18 cellular contexts compared by ENCODE assay signal in genomic region chr18:71075147-71075546, GRCh38.
DNase-seq lines count a peak whose midpoint lies in the region; ATAC-seq, FAIRE-seq and TF ChIP-seq lines count a peak whose summit lies in the region.
"Had no signal": no experiment of that assay in that cellular context is flagged by ENCODE, and none has a peak within 500 bp of the region (broad histone marks: within the 10 kb centered on the region; RNA-seq: fewer than 3 reads in every experiment).

No MANE protein-coding gene starts in this region.

- no peaks in the 10 kb centered on the region for H3K9me3 ChIP-seq in HepG2 (ENCODE audit: low read length)
- H3K9me3 ChIP-seq in right lobe of liver: no peaks in the 10 kb centered on the region
- H3K9me3 ChIP-seq in OCI-LY1 (ENCODE audit: low read length): no peaks in the 10 kb centered on the region
- H3K9me3 ChIP-seq in GM12878 (replicated peaks; ENCODE audit: control insufficient read depth, insufficient read depth, low read length): no peaks in the 10 kb centered on the region
- H3K9me3 ChIP-seq: BLaER1, HAP-1 had no signal

- TF ChIP-seq POLR2A in HepG2 (IDR thresholded peaks at IDR 0.05; ENCODE audit: insufficient read depth in 1 of 2, low read depth in 2 of 2, low read length in 2 of 2) (no peak), right lobe of liver (IDR thresholded peaks at IDR 0.05) (no peak), GM12878 (IDR thresholded peaks at IDR 0.05; ENCODE audit: low read depth, low read length) (no peak)

- POLR2A ChIA-PET in HepG2 (lab: Yijun Ruan, JAX): no interaction called here
- POLR2A ChIA-PET in GM12878 (lab: Charles Lee): no interaction called here

- TF ChIP-seq EP300 in HepG2 (IDR thresholded peaks at IDR 0.05; ENCODE audit: low read depth in 2 of 2, low read length in 2 of 2): no peak
- TF ChIP-seq EP300 in HepG2 (CRISPR knock-in tag; IDR thresholded peaks at IDR 0.05; ENCODE audit: borderline replicate concordance): no peak
- TF ChIP-seq EP300 in GM12878 (IDR thresholded peaks at IDR 0.05; ENCODE audit: borderline replicate concordance in 1 of 2, control insufficient read depth in 1 of 2, low read depth in 2 of 2, low read length in 2 of 2): no peak

- H3K79me2 ChIP-seq in HepG2 (ENCODE audit: insufficient read depth, low read length): no peaks in the 10 kb centered on the region
- H3K79me2 ChIP-seq in OCI-LY1 (ENCODE audit: insufficient read depth, low read length): no peaks in the 10 kb centered on the region
- no peaks in the 10 kb centered on the region for H3K79me2 ChIP-seq in GM12878 (ENCODE audit: control insufficient read depth, insufficient read depth, low read length)

- H3K27ac ChIP-seq in HepG2 (ENCODE audit: extremely low read length, insufficient read depth, low read length) (no peak overlapping the region), right lobe of liver (no peak overlapping the region), OCI-LY1 (ENCODE audit: low read depth, low read length, poor library complexity, severe bottlenecking) (no peak overlapping the region), GM12878 (ENCODE audit: control insufficient read depth, insufficient read depth) (no peak overlapping the region)
- H3K27ac ChIP-seq: BLaER1 had no signal

- H4K20me1 ChIP-seq in HepG2 (ENCODE audit: insufficient read depth, low read length) (no peaks in the 10 kb centered on the region), OCI-LY1 (ENCODE audit: insufficient read depth, low read length) (no peaks in the 10 kb centered on the region), GM12878 (ENCODE audit: control insufficient read depth, insufficient read depth) (no peaks in the 10 kb centered on the region)
- H4K20me1 ChIP-seq: BLaER1 had no signal

- BruUV-seq in HepG2 (replicated peaks; lab: Mats Ljungman, UMichigan) (no TSS peak), GM12878 (replicated peaks; lab: Mats Ljungman, UMichigan) (no TSS peak)

- in situ Hi-C loops in HepG2 (cut with HindIII; ENCODE audit: extremely low pct_ligation_motif_present, low pct_unique_long_range_greater_than_20kb): no loop called here
- in situ Hi-C loops in GM12878 (cut with MboI): no loop called here

- H3K36me3 ChIP-seq in HepG2 (replicated peaks in 1 of 2; ENCODE audit: control insufficient read depth in 1 of 2, insufficient read depth in 2 of 2, low read length in 2 of 2) (no peaks in the 10 kb centered on the region), right lobe of liver (no peaks in the 10 kb centered on the region), OCI-LY1 (ENCODE audit: insufficient read depth, low read length) (no peaks in the 10 kb centered on the region), GM12878 (ENCODE audit: control insufficient read depth in 2 of 2, insufficient read depth in 2 of 2, low read length in 1 of 2) (no peaks in the 10 kb centered on the region)
- H3K36me3 ChIP-seq: BLaER1, HAP-1 had no signal

- CTCF ChIA-PET in HepG2 (lab: Yijun Ruan, JAX; ENCODE audit: low intra/inter-chr PET ratio, low total read pairs) (no interaction called here), GM12878 (lab: Yijun Ruan, JAX) (no interaction called here)

- FAIRE-seq in HepG2 (lab: Jason Lieb, UNC) (no peak), GM12878 (lab: Jason Lieb, UNC) (no peak)

- H3K4me3 ChIP-seq in HepG2 (replicated peaks in 1 of 3; ENCODE audit: insufficient read depth in 1 of 3, low read depth in 2 of 3, low read length in 3 of 3): no peak overlapping the region
- no peak overlapping the region for H3K4me3 ChIP-seq in right lobe of liver
- H3K4me3 ChIP-seq in OCI-LY1 (ENCODE audit: low read depth, low read length, poor library complexity, severe bottlenecking): no peak overlapping the region
- H3K4me3 ChIP-seq in GM12878: no peak overlapping the region
- H3K4me3 ChIP-seq: BLaER1, GM23338, HAP-1 had no signal

- RAD21 ChIA-PET in GM12878 (lab: Charles Lee; ENCODE audit: unreplicated experiment): interaction anchor here (2.0 kb wide), 1 partner anchor 75 kb away, joined by 11 read pairs; no protein-coding TSS in a partner anchor

- H3K4me1 ChIP-seq in HepG2 (ENCODE audit: insufficient read depth, low read length) (no peaks in the 10 kb centered on the region), right lobe of liver (no peaks in the 10 kb centered on the region), OCI-LY1 (ENCODE audit: insufficient read depth, low read length, severe bottlenecking) (no peaks in the 10 kb centered on the region), GM12878 (ENCODE audit: control insufficient read depth, insufficient read depth, low read length) (no peaks in the 10 kb centered on the region)
- H3K4me1 ChIP-seq: BLaER1, HAP-1 had no signal

- no peaks in the 10 kb centered on the region for H3F3A ChIP-seq in OCI-LY1 (ENCODE audit: insufficient read depth, low read length)

- H3K27me3 ChIP-seq in HepG2 (ENCODE audit: control insufficient read depth in 1 of 2, insufficient read depth in 2 of 2, low read length in 2 of 2) (no peaks in the 10 kb centered on the region), right lobe of liver (no peaks in the 10 kb centered on the region), OCI-LY1 (ENCODE audit: insufficient read depth, low read length) (no peaks in the 10 kb centered on the region), GM12878 (replicated peaks in 1 of 2; ENCODE audit: control insufficient read depth in 2 of 2, insufficient read depth in 2 of 2, low read length in 1 of 2) (no peaks in the 10 kb centered on the region)
- H3K27me3 ChIP-seq: BLaER1 had no signal

- no peak for TF ChIP-seq CTCF in HepG2 (CRISPR knock-in tag; IDR thresholded peaks at IDR 0.05)
- TF ChIP-seq CTCF in right lobe of liver (IDR thresholded peaks at IDR 0.05): no peak
- peak; percentile 24; the same call in 1 of the 2 replicates for TF ChIP-seq CTCF in OCI-LY1 (IDR thresholded peaks at IDR 0.05; ENCODE audit: low read length)
- peak in 2 of 3 experiments; percentile 6 to 17; a peak in 1 of 6 replicates for TF ChIP-seq CTCF in GM12878 (IDR thresholded peaks at IDR 0.05 in 2 of 3, conservative IDR thresholded peaks at IDR 0.05 in 1 of 3; ENCODE audit: control insufficient read depth in 2 of 3, extremely low read depth in 1 of 3, insufficient read depth in 1 of 3, low read depth in 3 of 3, low read length in 3 of 3)
- no peak for TF ChIP-seq CTCF in omental fat pad (IDR thresholded peaks at IDR 0.05)

- 0% methylated on average over 2 of the region's 3 CpGs for WGBS in HepG2 (ENCODE audit: low lambda C conversion rate)
- no CpG with 5 or more reads among the region's 3 CpGs for WGBS in right lobe of liver (ENCODE audit: insufficient coverage, low coverage, low lambda C conversion rate, missing lambda C conversion rate)
- WGBS in GM12878 (ENCODE audit: insufficient coverage, insufficient replicate concordance, low lambda C conversion rate, missing lambda C conversion rate): 5% methylated on average over 3 of the region's 3 CpGs

- H2AFZ ChIP-seq in HepG2 (ENCODE audit: low read length) (no peak overlapping the region), OCI-LY1 (ENCODE audit: low read length) (no peak overlapping the region), GM12878 (ENCODE audit: control insufficient read depth, low read depth, low read length) (no peak overlapping the region)
- H2AFZ ChIP-seq: GM23338 had no signal

- H3K9me2 ChIP-seq in OCI-LY1 (ENCODE audit: low read depth, low read length): no peaks in the 10 kb centered on the region

- DNase-seq in HepG2 (ENCODE audit: low spot score) (no peak), right lobe of liver (no peak), GM12878 (ENCODE audit: low read depth, low spot score) (no peak), epidermal melanocyte (ENCODE audit: insufficient read length, low spot score) (no peak), omental fat pad (ENCODE audit: low spot score) (no peak), GF-D8 (lab: John Stamatoyannopoulos, UW) (no peak), COR-L47 (lab: John Stamatoyannopoulos, UW) (no peak)
- DNase-seq: 8988T; AML-193; Calu3; CD8-positive, alpha-beta memory T cell; DMS79; IMR-90; KBM-7 had no signal

- intact Hi-C loops in HepG2 (cut with micrococcal nuclease; ENCODE audit: unreplicated experiment): no loop called here
- intact Hi-C loops in right lobe of liver (cut with DNase I): no loop called here
- intact Hi-C loops in GM12878 (cut with micrococcal nuclease; ENCODE audit: unreplicated experiment): loop anchor here (5.0 kb wide), 1 partner anchor 143 kb away; no protein-coding TSS in a partner anchor

- ATAC-seq in HepG2 (peak; percentile 57; the same call in 1 of the 3 replicates), right lobe of liver (no peak), GM12878 (no peak), omental fat pad (ENCODE audit: low FRiP score) (no peak)
- ATAC-seq: GM23338 had no signal

- SMC1A ChIA-PET in GM12878 (lab: Charles Lee; ENCODE audit: uncharacterized antibody, unreplicated experiment): interaction anchor here (1.2 kb wide), 1 partner anchor 88 kb away, joined by 3 read pairs; no protein-coding TSS in a partner anchor

- H3K4me2 ChIP-seq in HepG2 (ENCODE audit: low read depth, low read length): no peak overlapping the region
- no peak overlapping the region for H3K4me2 ChIP-seq in OCI-LY1 (ENCODE audit: low read length)
- H3K4me2 ChIP-seq in GM12878 (ENCODE audit: control insufficient read depth, insufficient read depth): no peak overlapping the region
- H3K4me2 ChIP-seq: BLaER1, GM23338 had no signal

- no peak for TF ChIP-seq RAD21 in HepG2 (CRISPR knock-in tag; IDR thresholded peaks at IDR 0.05)
- TF ChIP-seq RAD21 in GM12878 (IDR thresholded peaks at IDR 0.05; ENCODE audit: insufficient read depth, low read depth, low read length): no peak

- H3K9ac ChIP-seq in HepG2 (ENCODE audit: insufficient read depth, low read depth, low read length) (no peak overlapping the region), OCI-LY1 (ENCODE audit: low read length) (no peak overlapping the region), GM12878 (ENCODE audit: control insufficient read depth, insufficient read depth, low read length) (no peak overlapping the region)
- H3K9ac ChIP-seq: BLaER1 had no signal

TF ChIP-seq in HepG2, 621 proteins besides CTCF, POLR2A, EP300 and RAD21 (continues in another document):
- TF ChIP-seq CC2D1A (CRISPR knock-in tag; IDR thresholded peaks at IDR 0.05) (no peak), SALL2 (CRISPR knock-in tag; IDR thresholded peaks at IDR 0.05) (no peak)

TF ChIP-seq in GM12878, 131 proteins besides CTCF, POLR2A, EP300 and RAD21 (continues in another document):
- TF ChIP-seq RELA (IDR thresholded peaks at IDR 0.05; ENCODE audit: borderline replicate concordance, partially characterized antibody) (no peak), ATF2 (IDR thresholded peaks at IDR 0.05; ENCODE audit: low read length) (no peak), RFX5 (IDR thresholded peaks at IDR 0.05; ENCODE audit: low read depth, low read length) (no peak)

Comparison
In these comparisons a context has a peak if more than half of its experiments do, and no peak if none do; other contexts are left out.
1. CTCF ChIP-seq: peak in OCI-LY1 (single experiment) and GM12878 (2 of 3); none in HepG2 (single experiment), right lobe of liver (0 of 4) and omental fat pad (0 of 3).
2. Of the 75 proteins assayed by ChIP-seq in both HepG2 and GM12878: peak only in HepG2: none; only in GM12878: CTCF; in both: none; in neither: 74.